In genomic region chr1:9324246-9325096, GRCh38 we compare ENCODE assay signal across 17 cellular contexts. TPM values are rescaled to one million over a fixed set of nuclear protein-coding genes. Genes with fewer than 3 reads are reported as not detected.
DNase-seq lines count a peak whose midpoint lies in the region; ATAC-seq, FAIRE-seq and TF ChIP-seq lines count a peak whose summit lies in the region.
"Had no signal": no experiment of that assay in that cellular context is flagged by ENCODE, and none has a peak within 500 bp of the region (broad histone marks: within the 10 kb centered on the region; RNA-seq: fewer than 3 reads in every experiment).

No MANE protein-coding gene starts in this region.

- H3K4me3 Mint-ChIP-seq in WTC11 = no peak overlapping the region
- H3K4me3 Mint-ChIP-seq in activated CD8-positive, alpha-beta memory T cell treated with anti-CD3 and anti-CD28 coated beads, Interleukin-2, amount 10 ng/mL, durations not matched to agents 7 days and 5 days = no peak overlapping the region
- H3K4me3 Mint-ChIP-seq: activated naive CD4-positive, alpha-beta T cell treated with anti-CD3 and anti-CD28 coated beads, Interleukin-2, amount 10 ng/mL, durations not matched to agents 7 days and 5 days; B cell; stimulated activated effector memory CD8-positive, alpha-beta T cell treated with anti-CD3 and anti-CD28 coated beads, Interleukin-12 subunit alpha, Interleukin-12 subunit beta, amount 100 ng/mL, for 72 hours had no signal

- no peaks in the 10 kb centered on the region for H3K27me3 Mint-ChIP-seq in WTC11 (ENCODE audit: low read depth)
- no peaks in the 10 kb centered on the region for H3K27me3 Mint-ChIP-seq in activated CD8-positive, alpha-beta memory T cell treated with anti-CD3 and anti-CD28 coated beads, Interleukin-2, amount 10 ng/mL, durations not matched to agents 7 days and 5 days
- H3K27me3 Mint-ChIP-seq: activated naive CD4-positive, alpha-beta T cell treated with anti-CD3 and anti-CD28 coated beads, Interleukin-2, amount 10 ng/mL, durations not matched to agents 7 days and 5 days; B cell; naive B cell had no signal

- 76% methylated on average over 32 of the region's 33 CpGs; no CpG with 5 or more reads in 1 of the 2 donors for WGBS in transverse colon (ENCODE audit: low coverage in 1 of 2), 2 donors

- DNase-seq in WTC11 (ENCODE audit: low spot score) (no peak), frontal cortex (ENCODE audit: low spot score in 2 of 2) (peak; percentile 65 to 69), osteoblast (ENCODE audit: insufficient read length, low spot score, missing footprints) (peak; percentile 83), transverse colon (no peak), OCI-M1 (lab: John Stamatoyannopoulos, UW) (no peak)
- no peak for DNase-seq in activated CD8-positive, alpha-beta memory T cell treated with anti-CD3 and anti-CD28 coated beads, Interleukin-2, amount 10 ng/mL, durations not matched to agents 7 days and 5 days
- DNase-seq in stimulated activated CD4-positive, alpha-beta T cell treated with anti-CD3 and anti-CD28 coated beads, Interleukin-1b, Interleukin-23, amount 100 ng/mL, for 48 hours = no peak
- DNase-seq: activated naive CD4-positive, alpha-beta T cell treated with anti-CD3 and anti-CD28 coated beads, Interleukin-2, amount 10 ng/mL, durations not matched to agents 7 days and 5 days; GOT3; naive B cell; NCI-H1436 treated with DMSO at 0.1 percent for 48 hours; SK-N-SH had no signal

- no peak for FAIRE-seq in frontal cortex (lab: Jason Lieb, UNC)

- no peak overlapping the region for H2AFZ ChIP-seq in osteoblast (ENCODE audit: low read length)

- POLR2A ChIA-PET in WTC11 (lab: Charles Lee) = no interaction called here

- ATAC-seq in WTC11 = no peak
- ATAC-seq in activated CD8-positive, alpha-beta memory T cell treated with anti-CD3 and anti-CD28 coated beads, Interleukin-2, amount 10 ng/mL, durations not matched to agents 7 days and 5 days = no peak
- ATAC-seq: heart left ventricle; stimulated activated effector memory CD8-positive, alpha-beta T cell treated with anti-CD3 and anti-CD28 coated beads, Interleukin-12 subunit alpha, Interleukin-12 subunit beta, amount 100 ng/mL, for 72 hours had no signal

- no peak overlapping the region for H3K27ac ChIP-seq in osteoblast (ENCODE audit: low read depth, low read length)
- H3K27ac ChIP-seq in transverse colon = peak overlapping the region; percentile 75 to 81 (median 76)
- H3K27ac ChIP-seq: cardiac muscle cell, KMS-11 had no signal

- in situ Hi-C loops in transverse colon (cut with MboI; ENCODE audit: low pct_ligation_motif_present in 1 of 4, low pct_unique_long_range_greater_than_20kb in 1 of 4, low sequenced_read_pairs in 3 of 4) = no loop called here

- peaks cover 21% of the 10 kb centered on the region for H3K4me1 Mint-ChIP-seq in WTC11
- no peaks in the 10 kb centered on the region for H3K4me1 Mint-ChIP-seq in activated CD8-positive, alpha-beta memory T cell treated with anti-CD3 and anti-CD28 coated beads, Interleukin-2, amount 10 ng/mL, durations not matched to agents 7 days and 5 days
- H3K4me1 Mint-ChIP-seq: activated naive CD4-positive, alpha-beta T cell treated with anti-CD3 and anti-CD28 coated beads, Interleukin-2, amount 10 ng/mL, durations not matched to agents 7 days and 5 days had no signal

- no peak overlapping the region for H3K4me3 ChIP-seq in osteoblast (ENCODE audit: insufficient read depth, low read length)
- no peak overlapping the region for H3K4me3 ChIP-seq in transverse colon
- H3K4me3 ChIP-seq: cardiac muscle cell, heart left ventricle had no signal

- H3K36me3 ChIP-seq in osteoblast (ENCODE audit: insufficient read depth, low read length) (no peaks in the 10 kb centered on the region), transverse colon (no peaks in the 10 kb centered on the region)
- H3K36me3 ChIP-seq: cardiac muscle cell, heart left ventricle had no signal

- no peak for TF ChIP-seq EP300 in transverse colon (IDR thresholded peaks at IDR 0.05; ENCODE audit: low read depth)

- H3K36me3 Mint-ChIP-seq in WTC11 = no peaks in the 10 kb centered on the region
- no peaks in the 10 kb centered on the region for H3K36me3 Mint-ChIP-seq in activated CD8-positive, alpha-beta memory T cell treated with anti-CD3 and anti-CD28 coated beads, Interleukin-2, amount 10 ng/mL, durations not matched to agents 7 days and 5 days
- H3K36me3 Mint-ChIP-seq: activated naive CD4-positive, alpha-beta T cell treated with anti-CD3 and anti-CD28 coated beads, Interleukin-2, amount 10 ng/mL, durations not matched to agents 7 days and 5 days; naive B cell; stimulated activated effector memory CD8-positive, alpha-beta T cell treated with anti-CD3 and anti-CD28 coated beads, Interleukin-12 subunit alpha, Interleukin-12 subunit beta, amount 100 ng/mL, for 72 hours had no signal

- H4K20me1 ChIP-seq in osteoblast (ENCODE audit: insufficient read depth, low read length) = peaks cover 82% of the 10 kb centered on the region

- intact Hi-C loops in transverse colon (cut with DNase I; ENCODE audit: low total_unique reads) = no loop called here

- H3K9me3 ChIP-seq in osteoblast (ENCODE audit: low read depth, low read length) (no peaks in the 10 kb centered on the region), transverse colon (no peaks in the 10 kb centered on the region)
- H3K9me3 ChIP-seq: heart left ventricle, SK-N-SH had no signal

- no peak for TF ChIP-seq CTCF in WTC11 (IDR thresholded peaks at IDR 0.05)
- TF ChIP-seq CTCF in osteoblast (IDR thresholded peaks at IDR 0.05; ENCODE audit: extremely low read depth, low read depth, low read length) = no peak
- no peak for TF ChIP-seq CTCF in transverse colon (IDR thresholded peaks at IDR 0.05)

- H3K4me1 ChIP-seq in osteoblast (ENCODE audit: insufficient read depth, low read length) (peaks cover 25% of the 10 kb centered on the region), transverse colon (peaks cover 52 to 88% (median 84%) of the 10 kb centered on the region in 4 donors)

- CTCF ChIA-PET in WTC11 (lab: Charles Lee) = interaction anchor here (0.7 to 1.2 kb wide), 4 partner anchors 10 to 167 kb away, joined by 3 read pairs; no protein-coding TSS in a partner anchor
- CTCF ChIA-PET in activated CD8-positive, alpha-beta memory T cell treated with anti-CD3 and anti-CD28 coated beads, Interleukin-2, amount 10 ng/mL, durations not matched to agents 7 days and 5 days (lab: Charles Lee) = interaction anchor here (1.2 kb wide), 1 partner anchor 20 kb away, joined by 3 read pairs; no protein-coding TSS in a partner anchor

- no peaks in the 10 kb centered on the region for H3K9me3 Mint-ChIP-seq in WTC11
- H3K9me3 Mint-ChIP-seq in activated CD8-positive, alpha-beta memory T cell treated with anti-CD3 and anti-CD28 coated beads, Interleukin-2, amount 10 ng/mL, durations not matched to agents 7 days and 5 days (ENCODE audit: low read depth) = no peaks in the 10 kb centered on the region
- H3K9me3 Mint-ChIP-seq: activated naive CD4-positive, alpha-beta T cell treated with anti-CD3 and anti-CD28 coated beads, Interleukin-2, amount 10 ng/mL, durations not matched to agents 7 days and 5 days; naive B cell; stimulated activated effector memory CD8-positive, alpha-beta T cell treated with anti-CD3 and anti-CD28 coated beads, Interleukin-12 subunit alpha, Interleukin-12 subunit beta, amount 100 ng/mL, for 72 hours had no signal

- H3K27me3 ChIP-seq in osteoblast (ENCODE audit: insufficient read depth, low read length) (no peaks in the 10 kb centered on the region), transverse colon (no peaks in the 10 kb centered on the region)
- H3K27me3 ChIP-seq: cardiac muscle cell, heart left ventricle had no signal

- no peak overlapping the region for H3K4me2 ChIP-seq in osteoblast (ENCODE audit: insufficient read depth, low read length)
- H3K4me2 ChIP-seq: KMS-11, SK-N-SH had no signal

- H3K27ac Mint-ChIP-seq in WTC11 = 0 out of 2 replicates have a peak overlapping the region, but pooled peaks have one; percentile 15
- no peak overlapping the region for H3K27ac Mint-ChIP-seq in activated CD8-positive, alpha-beta memory T cell treated with anti-CD3 and anti-CD28 coated beads, Interleukin-2, amount 10 ng/mL, durations not matched to agents 7 days and 5 days
- H3K27ac Mint-ChIP-seq: activated naive CD4-positive, alpha-beta T cell treated with anti-CD3 and anti-CD28 coated beads, Interleukin-2, amount 10 ng/mL, durations not matched to agents 7 days and 5 days; B cell; stimulated activated effector memory CD8-positive, alpha-beta T cell treated with anti-CD3 and anti-CD28 coated beads, Interleukin-12 subunit alpha, Interleukin-12 subunit beta, amount 100 ng/mL, for 72 hours had no signal

- no peak for TF ChIP-seq POLR2A in transverse colon (IDR thresholded peaks at IDR 0.05)

- H3K79me2 ChIP-seq in osteoblast (ENCODE audit: insufficient read depth, low read length) = peaks cover 96% of the 10 kb centered on the region

TF ChIP-seq in WTC11, 78 proteins besides CTCF, POLR2A, EP300 and RAD21 (continues in another document):
- TF ChIP-seq TP53 (CRISPR knock-in tag; IDR thresholded peaks at IDR 0.05) (no peak), ZNF232 (CRISPR knock-in tag; IDR thresholded peaks at IDR 0.05) (no peak), PRRX2 (CRISPR knock-in tag; IDR thresholded peaks at IDR 0.05) (no peak), NFATC4 (CRISPR knock-in tag; IDR thresholded peaks at IDR 0.05) (no peak), ZNF281 (CRISPR knock-in tag; IDR thresholded peaks at IDR 0.05) (no peak), ZBTB21 (CRISPR knock-in tag; IDR thresholded peaks at IDR 0.05; ENCODE audit: borderline replicate concordance) (no peak)

RNA-seq across cellular contexts. Expression of gene SPSB1, which starts 31.8 kb away (rescaled TPM):
- total RNA-seq in WTC11 (2021) = 4.3 to 5.5 TPM (median 4.6 TPM) in 3 replicates
- total RNA-seq in frontal cortex = 2.9 TPM
- total RNA-seq in osteoblast = 14.7 and 23.2 TPM in 2 replicates
- 10 to 100 TPM; 40.0 to 82.1 (median 52.6) TPM for total RNA-seq in transverse colon
- 1 to 10 TPM; 8.2 to 9.0 TPM for total RNA-seq in activated CD8-positive, alpha-beta memory T cell treated with anti-CD3 and anti-CD28 coated beads, Interleukin-2, amount 10 ng/mL, durations not matched to agents 7 days and 5 days

Comparison
In these comparisons a context has a peak if more than half of its experiments do, and no peak if none do; other contexts are left out.
1. DNase-seq: peak in frontal cortex (2 of 2) and osteoblast (single experiment); none in WTC11 (single experiment), transverse colon (single experiment), activated CD8-positive, alpha-beta memory T cell treated with anti-CD3 and anti-CD28 coated beads, Interleukin-2, amount 10 ng/mL, durations not matched to agents 7 days and 5 days (single experiment), stimulated activated CD4-positive, alpha-beta T cell treated with anti-CD3 and anti-CD28 coated beads, Interleukin-1b, Interleukin-23, amount 100 ng/mL, for 48 hours (single experiment) and OCI-M1 (single experiment).